11 cellular contexts compared by ENCODE assay signal in genomic region chr11:131370901-131371790, GRCh38. TPM values are rescaled to one million over a fixed set of nuclear protein-coding genes. Genes with fewer than 3 reads are reported as not detected.
DNase-seq lines count a peak whose midpoint lies in the region; ATAC-seq and TF ChIP-seq lines count a peak whose summit lies in the region.
"Had no signal": no experiment of that assay in that cellular context is flagged by ENCODE, and none has a peak within 500 bp of the region (broad histone marks: within the 10 kb centered on the region; RNA-seq: fewer than 3 reads in every experiment).

No MANE protein-coding gene starts in this region.

- no peak overlapping the region for H3K27ac ChIP-seq in HUES6 (ENCODE audit: low read depth, low read length)
- H3K27ac ChIP-seq in skeletal muscle tissue (ENCODE audit: low read depth, low read length) = no peak overlapping the region
- no peak overlapping the region for H3K27ac ChIP-seq in osteoblast (ENCODE audit: low read depth, low read length)

- H3K9ac ChIP-seq in HUES6 (ENCODE audit: low read length) (no peak overlapping the region), adipocyte (ENCODE audit: low read length) (no peak overlapping the region), skeletal muscle tissue (ENCODE audit: low read depth in 1 of 3, low read length in 3 of 3) (peak overlapping the region in 1 of 3 donors; percentile 19)

- no peaks in the 10 kb centered on the region for H3K9me3 ChIP-seq in HUES6 (ENCODE audit: control insufficient read depth, insufficient read depth, low read depth, low read length)
- H3K9me3 ChIP-seq in adipocyte (ENCODE audit: control insufficient read depth, low read length) = no peaks in the 10 kb centered on the region
- no peaks in the 10 kb centered on the region for H3K9me3 ChIP-seq in iPS-18c (ENCODE audit: control insufficient read depth, insufficient read depth, low read length)
- H3K9me3 ChIP-seq in skeletal muscle tissue (ENCODE audit: control insufficient read depth in 3 of 3, low read length in 3 of 3) = no peaks in the 10 kb centered on the region
- H3K9me3 ChIP-seq in osteoblast (ENCODE audit: low read depth, low read length) = no peaks in the 10 kb centered on the region
- H3K9me3 ChIP-seq: BE2C had no signal

- no peak overlapping the region for H2AFZ ChIP-seq in osteoblast (ENCODE audit: low read length)

- H3K36me3 ChIP-seq in HUES6 (ENCODE audit: control insufficient read depth, insufficient read depth, low read length) (no peaks in the 10 kb centered on the region), adipocyte (ENCODE audit: control insufficient read depth, insufficient read depth, low read length, severe bottlenecking) (no peaks in the 10 kb centered on the region), skeletal muscle tissue (ENCODE audit: control insufficient read depth in 3 of 3, insufficient read depth in 3 of 3, low read length in 3 of 3) (no peaks in the 10 kb centered on the region), osteoblast (ENCODE audit: insufficient read depth, low read length) (no peaks in the 10 kb centered on the region)
- H3K36me3 ChIP-seq: BE2C had no signal

- no peaks in the 10 kb centered on the region for H3K79me2 ChIP-seq in osteoblast (ENCODE audit: insufficient read depth, low read length)

- H3K4me3 ChIP-seq in HUES6 (ENCODE audit: low read depth, low read length) (peak overlapping the region; percentile 48), adipocyte (ENCODE audit: low read length) (peak overlapping the region; percentile 62), iPS-18c (ENCODE audit: insufficient read depth, low read depth, low read length) (peak overlapping the region; percentile 11; the same call in 1 of the 2 replicates), skeletal muscle tissue (ENCODE audit: low read length in 3 of 3) (peak overlapping the region; percentile 36 to 54 (median 48)), osteoblast (ENCODE audit: insufficient read depth, low read length) (no peak overlapping the region)

- H3K27me3 ChIP-seq in HUES6 (ENCODE audit: control insufficient read depth, insufficient read depth, low read length) (peaks cover 26% of the 10 kb centered on the region; the same call in 1 of the 2 replicates), adipocyte (replicated peaks; ENCODE audit: control insufficient read depth, insufficient read depth, low read length) (peaks cover 66% of the 10 kb centered on the region), skeletal muscle tissue (ENCODE audit: control insufficient read depth in 3 of 3, insufficient read depth in 3 of 3, low read length in 3 of 3) (peaks cover 14 to 33% (median 31%) of the 10 kb centered on the region in 3 donors), osteoblast (ENCODE audit: insufficient read depth, low read length) (peaks cover 10% of the 10 kb centered on the region)
- H3K27me3 ChIP-seq: BE2C had no signal

- H3K4me1 ChIP-seq in HUES6 (ENCODE audit: control insufficient read depth, insufficient read depth, low read length) = peaks cover 45% of the 10 kb centered on the region
- H3K4me1 ChIP-seq in adipocyte (ENCODE audit: control insufficient read depth, insufficient read depth, low read length) = peaks cover 12% of the 10 kb centered on the region
- H3K4me1 ChIP-seq in skeletal muscle tissue (ENCODE audit: control insufficient read depth in 3 of 3, insufficient read depth in 3 of 3, low read length in 3 of 3) = peaks cover 6 to 14% (median 11%) of the 10 kb centered on the region in 3 donors
- no peaks in the 10 kb centered on the region for H3K4me1 ChIP-seq in osteoblast (ENCODE audit: insufficient read depth, low read length)
- H3K4me1 ChIP-seq: BE2C had no signal

- DNase-seq in adipocyte (ENCODE audit: low read depth) (no peak), GM03348 (ENCODE audit: low spot score) (no peak), osteoblast (ENCODE audit: insufficient read length, low spot score, missing footprints) (no peak), HPDE6-E6E7 (ENCODE audit: extremely low spot score) (no peak)
- DNase-seq: activated T-cell treated with anti-CD3 and anti-CD28 coated beads, Interleukin-2, amount 50 U/mL, for 72 hours; BE2C; NCI-H1694 had no signal

- H3K4me2 ChIP-seq in osteoblast (ENCODE audit: insufficient read depth, low read length) = no peak overlapping the region

- ATAC-seq in HG02870 (IDR thresholded peaks at IDR 0.05; ENCODE audit: unreplicated experiment) = no peak
- ATAC-seq: activated T-cell treated with anti-CD3 and anti-CD28 coated beads, Interleukin-2, amount 50 U/mL, for 72 hours had no signal

- no peak for TF ChIP-seq CTCF in osteoblast (IDR thresholded peaks at IDR 0.05; ENCODE audit: extremely low read depth, low read depth, low read length)

- H4K20me1 ChIP-seq in osteoblast (ENCODE audit: insufficient read depth, low read length) = no peaks in the 10 kb centered on the region

RNA-seq across cellular contexts. Expression of gene NTM, which starts 0.7 kb away (rescaled TPM):
- 9.9 TPM for total RNA-seq in skeletal muscle tissue
- 48.1 and 92.8 TPM in 2 replicates for total RNA-seq in osteoblast
- total RNA-seq: activated T-cell treated with anti-CD3 and anti-CD28 coated beads, Interleukin-2, amount 50 U/mL, for 72 hours had no signal
